ENCODE assay signal across 18 cellular contexts in the genomic region with DNA sequence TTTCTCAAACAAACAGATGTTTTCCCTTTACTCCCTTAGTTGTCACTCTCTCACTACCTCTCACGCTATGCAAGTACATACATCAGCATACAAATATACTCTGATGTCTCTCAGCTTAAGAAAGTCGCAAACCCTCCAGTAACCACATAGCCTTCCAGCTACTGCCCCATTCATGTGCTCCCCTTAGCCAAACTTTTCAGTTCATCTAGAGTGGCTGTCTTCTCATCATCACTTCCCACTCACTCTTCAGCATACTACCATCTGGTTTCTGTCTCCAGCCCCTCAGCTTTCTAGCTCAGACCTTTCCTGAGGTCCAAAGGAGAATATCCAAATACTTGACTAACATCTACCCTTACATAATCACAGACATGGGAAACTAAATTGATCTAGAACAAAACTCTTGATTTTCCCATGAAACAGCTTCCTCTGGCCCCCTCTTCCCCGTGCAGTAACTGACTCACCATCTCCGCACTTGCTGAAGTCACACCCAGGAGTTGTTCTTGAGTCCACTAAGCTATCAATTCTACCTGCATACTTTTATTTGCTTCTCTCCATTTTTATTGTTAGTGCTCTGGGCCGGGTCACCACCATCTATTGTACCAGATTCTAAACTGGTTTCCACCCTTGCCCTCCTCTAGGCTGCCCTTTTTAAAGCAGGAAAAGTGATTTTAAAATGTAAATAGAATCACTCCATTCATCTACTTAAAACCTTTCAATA. TPM values are rescaled to one million over a fixed set of nuclear protein-coding genes. Genes with fewer than 3 reads are reported as not detected.
DNase-seq lines count a peak whose midpoint lies in the region; ATAC-seq and TF ChIP-seq lines count a peak whose summit lies in the region.
"Had no signal": no experiment of that assay in that cellular context is flagged by ENCODE, and none has a peak within 500 bp of the region (broad histone marks: within the 10 kb centered on the region; RNA-seq: fewer than 3 reads in every experiment).

No MANE protein-coding gene starts in this region.

- H3K36me3 ChIP-seq in cardiac muscle cell (no peaks in the 10 kb centered on the region), left ventricle myocardium inferior (peaks cover 6% of the 10 kb centered on the region)
- H3K36me3 ChIP-seq: Peyer's patch had no signal

- H3K36me3 Mint-ChIP-seq in activated CD4-positive, alpha-beta T cell treated with anti-CD3 and anti-CD28 coated beads, Interleukin-2, amount 10 ng/mL, durations not matched to agents 24 days and 14 days (ENCODE audit: low read depth), result peaks cover 5% of the 10 kb centered on the region
- H3K36me3 Mint-ChIP-seq in activated T-helper 17 cell treated with anti-CD3 and anti-CD28 coated beads, Interleukin-2, amount 50 U/mL, for 72 hours (ENCODE audit: low read depth), result no peaks in the 10 kb centered on the region

- intact Hi-C loops in activated CD4-positive, alpha-beta T cell treated with anti-CD3 and anti-CD28 coated beads, Interleukin-2, amount 10 ng/mL, durations not matched to agents 24 days and 14 days (cut with micrococcal nuclease), result no loop called here
- intact Hi-C loops in left ventricle myocardium inferior (cut with micrococcal nuclease), result no loop called here

- H3K27ac Mint-ChIP-seq in activated CD4-positive, alpha-beta T cell treated with anti-CD3 and anti-CD28 coated beads, Interleukin-2, amount 10 ng/mL, durations not matched to agents 24 days and 14 days, result no peak overlapping the region
- no peak overlapping the region for H3K27ac Mint-ChIP-seq in activated T-helper 17 cell treated with anti-CD3 and anti-CD28 coated beads, Interleukin-2, amount 50 U/mL, for 72 hours

- H3K9me3 ChIP-seq in cardiac muscle cell (ENCODE audit: low read depth), result no peaks in the 10 kb centered on the region
- peaks cover 13% of the 10 kb centered on the region for H3K9me3 ChIP-seq in left ventricle myocardium inferior (replicated peaks)
- H3K9me3 ChIP-seq: Peyer's patch had no signal

- peak; percentile 62 for DNase-seq in activated CD4-positive, alpha-beta T cell treated with anti-CD3 and anti-CD28 coated beads, Interleukin-2, amount 10 ng/mL, durations not matched to agents 24 days and 14 days
- no peak for DNase-seq in activated CD4-positive, alpha-beta T cell treated with anti-CD3 and anti-CD28 coated beads for 48 hours
- DNase-seq in cardiac muscle cell (ENCODE audit: low read depth in 1 of 2, low spot score in 1 of 2) (peak; percentile 2 to 27), left ventricle myocardium inferior (no peak), NCI-H2029 (lab: John Stamatoyannopoulos, UW) (no peak), GM13976 (ENCODE audit: low spot score) (no peak)
- DNase-seq in stimulated activated naive CD8-positive, alpha-beta T cell treated with anti-CD3 and anti-CD28 coated beads, Interleukin-15, Interleukin-2, amounts not matched to agents 100 U/mL and 50 U/mL, for 24 hours, result no peak
- DNase-seq: 8988T; DMS53; NCI-H1105; NCI-H1694 treated with DMSO at 0.1 percent for 48 hours; NCI-H2107; NCI-H510A; NCI-H748 treated with DMSO at 0.1 percent for 48 hours; NK-92 treated with Interleukin-12 subunit alpha and Interleukin-12 subunit beta, amount 100 ng/mL, for 24 hours; Peyer's patch had no signal

- no peaks in the 10 kb centered on the region for H3K27me3 ChIP-seq in cardiac muscle cell
- H3K27me3 ChIP-seq in left ventricle myocardium inferior (ENCODE audit: low read depth), result no peaks in the 10 kb centered on the region
- H3K27me3 ChIP-seq: Peyer's patch had no signal

- H3K9me3 Mint-ChIP-seq in activated CD4-positive, alpha-beta T cell treated with anti-CD3 and anti-CD28 coated beads, Interleukin-2, amount 10 ng/mL, durations not matched to agents 24 days and 14 days, result no peaks in the 10 kb centered on the region
- no peaks in the 10 kb centered on the region for H3K9me3 Mint-ChIP-seq in activated T-helper 17 cell treated with anti-CD3 and anti-CD28 coated beads, Interleukin-2, amount 50 U/mL, for 72 hours

- H3K4me1 ChIP-seq in cardiac muscle cell (ENCODE audit: low read depth) (no peaks in the 10 kb centered on the region), left ventricle myocardium inferior (no peaks in the 10 kb centered on the region)
- H3K4me1 ChIP-seq: Peyer's patch had no signal

- no peaks in the 10 kb centered on the region for H3K27me3 Mint-ChIP-seq in activated CD4-positive, alpha-beta T cell treated with anti-CD3 and anti-CD28 coated beads, Interleukin-2, amount 10 ng/mL, durations not matched to agents 24 days and 14 days
- H3K27me3 Mint-ChIP-seq in activated T-helper 17 cell treated with anti-CD3 and anti-CD28 coated beads, Interleukin-2, amount 50 U/mL, for 72 hours, result no peaks in the 10 kb centered on the region

- H3K4me3 ChIP-seq in cardiac muscle cell (no peak overlapping the region), left ventricle myocardium inferior (no peak overlapping the region)
- H3K4me3 ChIP-seq: K562, Peyer's patch had no signal

- TF ChIP-seq CTCF in cardiac muscle cell (IDR thresholded peaks at IDR 0.05; ENCODE audit: low read depth, low read length) (no peak), left ventricle myocardium inferior (IDR thresholded peaks at IDR 0.05; ENCODE audit: borderline replicate concordance) (no peak), GM13976 (IDR thresholded peaks at IDR 0.05; ENCODE audit: borderline replicate concordance, control extremely low read depth, extremely low read depth, insufficient read depth, missing control alignments) (no peak)

- H3K4me1 Mint-ChIP-seq in activated CD4-positive, alpha-beta T cell treated with anti-CD3 and anti-CD28 coated beads, Interleukin-2, amount 10 ng/mL, durations not matched to agents 24 days and 14 days, result peaks cover 26% of the 10 kb centered on the region
- H3K4me1 Mint-ChIP-seq in activated T-helper 17 cell treated with anti-CD3 and anti-CD28 coated beads, Interleukin-2, amount 50 U/mL, for 72 hours, result peaks cover 17% of the 10 kb centered on the region

- peak; percentile 25 for ATAC-seq in activated T-helper 17 cell treated with anti-CD3 and anti-CD28 coated beads, Interleukin-2, amount 50 U/mL, for 72 hours (replicated peaks)
- ATAC-seq in stimulated activated naive CD8-positive, alpha-beta T cell treated with anti-CD3 and anti-CD28 coated beads, Interleukin-15, Interleukin-2, amounts not matched to agents 100 U/mL and 50 U/mL, for 24 hours, result peak; percentile 63
- ATAC-seq: K562 had no signal

- H3K4me3 Mint-ChIP-seq in activated CD4-positive, alpha-beta T cell treated with anti-CD3 and anti-CD28 coated beads, Interleukin-2, amount 10 ng/mL, durations not matched to agents 24 days and 14 days, result no peak overlapping the region
- no peak overlapping the region for H3K4me3 Mint-ChIP-seq in activated T-helper 17 cell treated with anti-CD3 and anti-CD28 coated beads, Interleukin-2, amount 50 U/mL, for 72 hours

- H3K27ac ChIP-seq in cardiac muscle cell (no peak overlapping the region), left ventricle myocardium inferior (replicated peaks) (no peak overlapping the region)

- in situ Hi-C loops in GM13976 (cut with MboI; ENCODE audit: low sequenced_read_pairs, unreplicated experiment), result no loop called here

RNA-seq across cellular contexts. Expression of a gene that starts 57.2 kb away (rescaled TPM):
- total RNA-seq in activated CD4-positive, alpha-beta T cell treated with anti-CD3 and anti-CD28 coated beads, Interleukin-2, amount 10 ng/mL, durations not matched to agents 24 days and 14 days, result 19.3 and 23.6 TPM in 2 replicates
- total RNA-seq in cardiac muscle cell, result 23.4 and 28.9 TPM in 2 replicates
- 45.6 and 47.1 TPM in 2 replicates for polyA plus RNA-seq in cardiac muscle cell
- 6.0 TPM for total RNA-seq in left ventricle myocardium inferior
- 10 to 100 TPM; 21.6 to 30.0 TPM for total RNA-seq in activated T-helper 17 cell treated with anti-CD3 and anti-CD28 coated beads, Interleukin-2, amount 50 U/mL, for 72 hours

Comparison
In these comparisons a context has a peak if more than half of its experiments do, and no peak if none do; other contexts are left out.
1. DNase-seq: peak in activated CD4-positive, alpha-beta T cell treated with anti-CD3 and anti-CD28 coated beads, Interleukin-2, amount 10 ng/mL, durations not matched to agents 24 days and 14 days (single experiment) and cardiac muscle cell (2 of 2); none in activated CD4-positive, alpha-beta T cell treated with anti-CD3 and anti-CD28 coated beads for 48 hours (single experiment), left ventricle myocardium inferior (single experiment), stimulated activated naive CD8-positive, alpha-beta T cell treated with anti-CD3 and anti-CD28 coated beads, Interleukin-15, Interleukin-2, amounts not matched to agents 100 U/mL and 50 U/mL, for 24 hours (single experiment), NCI-H2029 (single experiment) and GM13976 (single experiment).